1 cellular context compared by ENCODE assay signal in genomic region chr4:1675136-1675801, GRCh38.
TF ChIP-seq lines count a peak whose summit lies in the region.

No MANE protein-coding gene starts in this region.

TF ChIP-seq in H1, 55 proteins besides CTCF, POLR2A, EP300 and RAD21:
- TF ChIP-seq SIRT6 (IDR thresholded peaks at IDR 0.05; ENCODE audit: low read length) (no peak), ASH2L (IDR thresholded peaks at IDR 0.05; ENCODE audit: low read length) (no peak), TBP (IDR thresholded peaks at IDR 0.05; ENCODE audit: low read depth, low read length) (no peak), CHD2 (IDR thresholded peaks at IDR 0.05; ENCODE audit: low read length) (no peak), ZNF274 (IDR thresholded peaks at IDR 0.05; ENCODE audit: borderline replicate concordance, extremely low read depth, low read length) (no peak), RFX5 (IDR thresholded peaks at IDR 0.05; ENCODE audit: borderline replicate concordance, low read depth, low read length) (no peak), NRF1 (IDR thresholded peaks at IDR 0.05; ENCODE audit: low read depth, low read length) (no peak), CREB1 (IDR thresholded peaks at IDR 0.05) (no peak)
